ENCODE assay signal across 10 cellular contexts in the genomic region with DNA sequence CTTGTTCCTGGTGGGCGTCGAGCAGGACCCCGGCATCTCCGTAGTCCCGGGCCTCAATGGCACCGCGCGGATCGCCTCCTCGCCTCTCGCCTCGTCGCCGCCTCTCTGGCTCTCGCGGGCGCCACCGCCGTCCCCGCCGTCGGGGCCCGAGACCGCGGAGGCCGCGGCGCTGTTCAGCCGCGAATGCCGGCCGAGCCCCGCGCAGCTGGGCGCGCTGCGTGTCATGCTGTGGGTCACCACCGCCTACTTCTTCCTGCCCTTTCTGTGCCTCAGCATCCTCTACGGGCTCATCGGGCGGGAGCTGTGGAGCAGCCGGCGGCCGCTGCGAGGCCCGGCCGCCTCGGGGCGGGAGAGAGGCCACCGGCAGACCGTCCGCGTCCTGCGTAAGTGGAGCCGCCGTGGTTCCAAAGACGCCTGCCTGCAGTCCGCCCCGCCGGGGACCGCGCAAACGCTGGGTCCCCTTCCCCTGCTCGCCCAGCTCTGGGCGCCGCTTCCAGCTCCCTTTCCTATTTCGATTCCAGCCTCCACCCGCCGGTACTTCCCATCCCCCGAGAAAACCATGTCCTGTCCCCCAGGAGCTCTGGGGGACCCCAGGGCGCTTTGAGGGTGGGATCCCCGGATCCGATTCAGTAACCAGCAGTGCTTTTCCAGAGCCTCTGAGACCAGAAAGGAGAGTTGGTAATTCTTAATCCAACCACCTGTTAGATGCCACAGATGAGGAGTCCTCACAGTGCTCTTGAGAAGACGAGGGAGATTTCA. TPM values are rescaled to one million over a fixed set of nuclear protein-coding genes. Genes with fewer than 3 reads are reported as not detected.
DNase-seq lines count a peak whose midpoint lies in the region; ATAC-seq and TF ChIP-seq lines count a peak whose summit lies in the region.
"Had no signal": no experiment of that assay in that cellular context is flagged by ENCODE, and none has a peak within 500 bp of the region (broad histone marks: within the 10 kb centered on the region; RNA-seq: fewer than 3 reads in every experiment).

No MANE protein-coding gene starts in this region.

- H3K4me3 ChIP-seq in WERI-Rb-1 (ENCODE audit: low read depth, low read length) = peak overlapping the region; percentile 36
- H3K4me3 ChIP-seq in gastroesophageal sphincter = peak overlapping the region in 1 of 2 donors; percentile 55
- peak overlapping the region in 3 of 4 donors; percentile 41 to 52 (median 47) for H3K4me3 ChIP-seq in sigmoid colon

- H3K9me3 ChIP-seq in ES-I3 (ENCODE audit: control insufficient read depth, insufficient read depth, low read length) (no peaks in the 10 kb centered on the region), WERI-Rb-1 (ENCODE audit: severe bottlenecking) (no peaks in the 10 kb centered on the region), gastroesophageal sphincter (no peaks in the 10 kb centered on the region), sigmoid colon (no peaks in the 10 kb centered on the region)

- DNase-seq in WERI-Rb-1 = no peak
- no peak for DNase-seq in sigmoid colon
- no peak for DNase-seq in NCI-H187 treated with DMSO at 0.1 percent for 48 hours (lab: John Stamatoyannopoulos, UW)
- DNase-seq in cerebellum (ENCODE audit: low spot score) = no peak

- ATAC-seq in gastroesophageal sphincter (peak; percentile 14), GM21529 (IDR thresholded peaks at IDR 0.05; ENCODE audit: unreplicated experiment) (no peak), HG03521 (IDR thresholded peaks at IDR 0.05; ENCODE audit: unreplicated experiment) (no peak)

- TF ChIP-seq EP300 in gastroesophageal sphincter (IDR thresholded peaks at IDR 0.05) (no peak), sigmoid colon (IDR thresholded peaks at IDR 0.05) (no peak)

- intact Hi-C loops in sigmoid colon (cut with DNase I) = no loop called here

- TF ChIP-seq POLR2A in gastroesophageal sphincter (IDR thresholded peaks at IDR 0.05) (no peak), sigmoid colon (IDR thresholded peaks at IDR 0.05) (no peak)

- peak overlapping the region; percentile 65; the same call in 1 of the 2 replicates for H3K9ac ChIP-seq in ES-I3 (ENCODE audit: low read depth, low read length)

- H3K27me3 ChIP-seq in WERI-Rb-1 (ENCODE audit: insufficient read depth, low read depth, severe bottlenecking) = peaks cover 4% of the 10 kb centered on the region
- peaks cover 50% of the 10 kb centered on the region for H3K27me3 ChIP-seq in gastroesophageal sphincter
- peaks cover 21 to 60% (median 46%) of the 10 kb centered on the region in 3 donors for H3K27me3 ChIP-seq in sigmoid colon

- TF ChIP-seq CTCF in WERI-Rb-1 (IDR thresholded peaks at IDR 0.05; ENCODE audit: low read depth, low read length) = no peak
- TF ChIP-seq CTCF in gastroesophageal sphincter (IDR thresholded peaks at IDR 0.05) = no peak
- TF ChIP-seq CTCF in sigmoid colon (IDR thresholded peaks at IDR 0.05) = no peak

- 19 to 50% methylated on average over 1 to 3 of the region's 74 CpGs for WGBS in gastroesophageal sphincter (ENCODE audit: low coverage in 1 of 2), 2 donors
- 7 to 21% methylated on average over 74 of the region's 74 CpGs for WGBS in sigmoid colon, 2 donors

- no peak overlapping the region for H3K27ac ChIP-seq in WERI-Rb-1
- H3K27ac ChIP-seq in gastroesophageal sphincter = no peak overlapping the region
- no peak overlapping the region for H3K27ac ChIP-seq in sigmoid colon

- no peaks in the 10 kb centered on the region for H3K36me3 ChIP-seq in ES-I3 (ENCODE audit: insufficient read depth, low read length)
- no peaks in the 10 kb centered on the region for H3K36me3 ChIP-seq in WERI-Rb-1
- H3K36me3 ChIP-seq in gastroesophageal sphincter = no peaks in the 10 kb centered on the region
- no peaks in the 10 kb centered on the region for H3K36me3 ChIP-seq in sigmoid colon

- H3K4me1 ChIP-seq in ES-I3 (ENCODE audit: insufficient read depth, low read length) = no peaks in the 10 kb centered on the region; the same call in 1 of the 2 replicates
- H3K4me1 ChIP-seq in gastroesophageal sphincter = peaks cover 0 to 29% (median 7%) of the 10 kb centered on the region in 3 donors
- H3K4me1 ChIP-seq in sigmoid colon = peaks cover 0 to 23% (median 18%) of the 10 kb centered on the region in 4 donors

RNA-seq across cellular contexts. Expression of a gene that starts 0.9 kb away (rescaled TPM):
- total RNA-seq in gastroesophageal sphincter (under 1 TPM in 1 of 4 donors, not detected in 3; 0.35 TPM), sigmoid colon (under 1 TPM in 1 of 4 donors, not detected in 3; 0.71 TPM), cerebellum (not detected)
- polyA plus RNA-seq in sigmoid colon = not detected
- total RNA-seq: left colon, temporal lobe had no signal

RNA-seq across cellular contexts. Expression of a gene that starts 26.7 kb away (rescaled TPM):
- 1 to 10 TPM; 5.8 to 9.3 (median 6.7) TPM for total RNA-seq in gastroesophageal sphincter
- total RNA-seq in sigmoid colon = 10 to 100 TPM in 1 of 4 donors, 1 to 10 TPM in 3; 6.5 to 12.2 (median 8.1) TPM
- 1 to 10 TPM; 2.4 to 4.5 (median 3.5) TPM for polyA plus RNA-seq in sigmoid colon
- 8.2 TPM for total RNA-seq in cerebellum
